Comparison of ENCODE assay signal across 1 cellular context in the genomic region with DNA sequence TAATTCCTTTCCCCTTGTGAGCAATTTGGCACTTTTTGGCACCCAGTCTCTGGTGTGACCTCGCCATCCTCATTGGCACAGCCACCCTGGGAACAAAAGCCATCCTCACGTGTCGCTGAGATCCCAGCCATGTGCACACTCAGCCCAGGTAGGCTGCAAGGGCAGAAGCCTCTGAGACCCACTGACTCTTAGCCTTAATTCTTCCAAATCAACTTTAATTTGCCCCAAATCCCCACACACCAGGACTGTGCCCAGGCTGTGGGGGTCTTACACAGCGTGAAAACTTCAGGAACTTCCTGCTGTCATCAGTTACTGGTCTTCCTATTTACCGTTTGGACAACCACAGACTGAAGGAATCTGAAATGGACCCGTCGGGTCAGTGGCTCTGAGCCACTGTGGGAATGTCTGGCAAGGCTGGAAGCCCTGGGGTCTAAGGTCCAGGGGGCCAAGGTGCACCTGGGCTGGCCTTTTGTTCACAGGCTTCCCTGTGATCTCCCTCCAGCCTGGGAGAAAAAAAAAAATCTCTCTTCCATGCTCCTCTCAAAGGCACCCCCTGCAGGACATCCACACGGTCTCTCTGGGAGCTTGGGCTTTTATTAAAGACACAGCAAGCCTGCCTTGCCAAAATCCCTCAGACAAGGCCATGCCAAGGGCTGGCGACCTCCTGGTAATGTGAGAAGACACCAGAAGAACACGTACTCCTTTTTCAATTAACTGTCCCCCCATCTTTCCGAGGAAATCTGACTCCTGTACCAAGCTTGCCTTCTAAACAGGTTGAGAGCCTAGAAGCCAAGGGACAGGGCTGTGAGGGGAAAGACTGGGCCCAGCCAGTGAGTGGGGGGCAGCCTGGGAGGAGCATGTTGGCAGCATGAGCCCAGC.
TF ChIP-seq lines count a peak whose summit lies in the region.

No MANE protein-coding gene starts in this region.

TF ChIP-seq in HepG2, 621 proteins besides CTCF, POLR2A, EP300 and RAD21 (continued from another document and continues in another):
- TF ChIP-seq, protein P1, sequence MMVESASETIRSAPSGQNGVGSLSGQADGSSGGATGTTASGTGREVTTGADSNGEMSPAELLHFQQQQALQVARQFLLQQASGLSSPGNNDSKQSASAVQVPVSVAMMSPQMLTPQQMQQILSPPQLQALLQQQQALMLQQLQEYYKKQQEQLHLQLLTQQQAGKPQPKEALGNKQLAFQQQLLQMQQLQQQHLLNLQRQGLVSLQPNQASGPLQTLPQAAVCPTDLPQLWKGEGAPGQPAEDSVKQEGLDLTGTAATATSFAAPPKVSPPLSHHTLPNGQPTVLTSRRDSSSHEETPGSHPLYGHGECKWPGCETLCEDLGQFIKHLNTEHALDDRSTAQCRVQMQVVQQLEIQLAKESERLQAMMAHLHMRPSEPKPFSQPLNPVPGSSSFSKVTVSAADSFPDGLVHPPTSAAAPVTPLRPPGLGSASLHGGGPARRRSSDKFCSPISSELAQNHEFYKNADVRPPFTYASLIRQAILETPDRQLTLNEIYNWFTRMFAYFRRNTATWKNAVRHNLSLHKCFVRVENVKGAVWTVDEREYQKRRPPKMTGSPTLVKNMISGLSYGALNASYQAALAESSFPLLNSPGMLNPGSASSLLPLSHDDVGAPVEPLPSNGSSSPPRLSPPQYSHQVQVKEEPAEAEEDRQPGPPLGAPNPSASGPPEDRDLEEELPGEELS (CRISPR knock-in tag; IDR thresholded peaks at IDR 0.05) = peak; percentile 66
- TF ChIP-seq ZNF235 (CRISPR knock-in tag; IDR thresholded peaks at IDR 0.05; ENCODE audit: borderline replicate concordance) (no peak), SMAD9 (CRISPR knock-in tag; IDR thresholded peaks at IDR 0.05) (peak; percentile 66; the same call in 1 of the 2 replicates), NFIC (IDR thresholded peaks at IDR 0.05; ENCODE audit: low read length) (no peak), JARID2 (CRISPR knock-in tag; IDR thresholded peaks at IDR 0.05; ENCODE audit: insufficient replicate concordance) (no peak), SKI (IDR thresholded peaks at IDR 0.05; ENCODE audit: partially characterized antibody) (peak; percentile 94), ZFP41 (CRISPR knock-in tag; IDR thresholded peaks at IDR 0.05; ENCODE audit: borderline replicate concordance) (0 out of 2 replicates have a peak, but pooled peaks have one; percentile 36), ZNF367 (CRISPR knock-in tag; IDR thresholded peaks at IDR 0.05; ENCODE audit: borderline replicate concordance) (no peak), ZNF296 (CRISPR knock-in tag; conservative IDR thresholded peaks at IDR 0.05) (no peak), ZNF567 (CRISPR knock-in tag; IDR thresholded peaks at IDR 0.05; ENCODE audit: borderline replicate concordance) (no peak), ZNF354B (CRISPR knock-in tag; IDR thresholded peaks at IDR 0.05) (no peak), SMARCC2 (IDR thresholded peaks at IDR 0.05) (no peak), MIXL1 (CRISPR knock-in tag; IDR thresholded peaks at IDR 0.05) (no peak), BRD4 (CRISPR knock-in tag; IDR thresholded peaks at IDR 0.05) (peak; percentile 51; the same call in 1 of the 2 replicates), SMC3 (IDR thresholded peaks at IDR 0.05; ENCODE audit: low read length) (peak; percentile 99), NCOA1 (CRISPR knock-in tag; IDR thresholded peaks at IDR 0.05) (peak; percentile 53; the same call in 1 of the 2 replicates), ARNT (IDR thresholded peaks at IDR 0.05) (no peak), KLF16 (CRISPR knock-in tag; IDR thresholded peaks at IDR 0.05) (peak in 1 of 2 experiments; percentile 92; a peak in 2 of 4 replicates), ZNF3 (CRISPR knock-in tag; IDR thresholded peaks at IDR 0.05) (no peak), WIZ (CRISPR knock-in tag; IDR thresholded peaks at IDR 0.05) (no peak), FOXJ3 (CRISPR knock-in tag; IDR thresholded peaks at IDR 0.05; ENCODE audit: borderline replicate concordance) (no peak; the same call in 1 of the 2 replicates), ZNF292 (CRISPR knock-in tag; IDR thresholded peaks at IDR 0.05; ENCODE audit: borderline replicate concordance, low read depth) (no peak; the same call in 1 of the 2 replicates), SCMH1 (CRISPR knock-in tag; IDR thresholded peaks at IDR 0.05; ENCODE audit: borderline replicate concordance) (no peak), GTF3A (CRISPR knock-in tag; conservative IDR thresholded peaks at IDR 0.05) (no peak), FOXA1 (IDR thresholded peaks at IDR 0.05) (no peak), FOXA1 (CRISPR knock-in tag; IDR thresholded peaks at IDR 0.05) (peak; percentile 40; the same call in 1 of the 2 replicates), ZNF577 (CRISPR knock-in tag; IDR thresholded peaks at IDR 0.05; ENCODE audit: borderline replicate concordance, low read depth) (no peak), ISL2 (CRISPR knock-in tag; IDR thresholded peaks at IDR 0.05) (peak; percentile 82), ZNF546 (CRISPR knock-in tag; conservative IDR thresholded peaks at IDR 0.05) (no peak), ZSCAN22 (CRISPR knock-in tag; IDR thresholded peaks at IDR 0.05) (no peak), ZSCAN9 (CRISPR knock-in tag; IDR thresholded peaks at IDR 0.05; ENCODE audit: borderline replicate concordance) (peak; percentile 70; the same call in 1 of the 2 replicates), GABPB1 (CRISPR knock-in tag; IDR thresholded peaks at IDR 0.05) (no peak), HDAC2 (CRISPR knock-in tag; IDR thresholded peaks at IDR 0.05) (peak; percentile 90), TCF12 (IDR thresholded peaks at IDR 0.05) (no peak), TCF12 (CRISPR knock-in tag; IDR thresholded peaks at IDR 0.05) (no peak)
- TF ChIP-seq, protein P2, sequence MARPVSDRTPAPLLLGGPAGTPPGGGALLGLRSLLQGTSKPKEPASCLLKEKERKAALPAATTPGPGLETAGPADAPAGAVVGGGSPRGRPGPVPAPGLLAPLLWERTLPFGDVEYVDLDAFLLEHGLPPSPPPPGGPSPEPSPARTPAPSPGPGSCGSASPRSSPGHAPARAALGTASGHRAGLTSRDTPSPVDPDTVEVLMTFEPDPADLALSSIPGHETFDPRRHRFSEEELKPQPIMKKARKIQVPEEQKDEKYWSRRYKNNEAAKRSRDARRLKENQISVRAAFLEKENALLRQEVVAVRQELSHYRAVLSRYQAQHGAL (CRISPR knock-in tag; IDR thresholded peaks at IDR 0.05; ENCODE audit: not compliant biosample characterization) = no peak
- TF ChIP-seq, protein P3, sequence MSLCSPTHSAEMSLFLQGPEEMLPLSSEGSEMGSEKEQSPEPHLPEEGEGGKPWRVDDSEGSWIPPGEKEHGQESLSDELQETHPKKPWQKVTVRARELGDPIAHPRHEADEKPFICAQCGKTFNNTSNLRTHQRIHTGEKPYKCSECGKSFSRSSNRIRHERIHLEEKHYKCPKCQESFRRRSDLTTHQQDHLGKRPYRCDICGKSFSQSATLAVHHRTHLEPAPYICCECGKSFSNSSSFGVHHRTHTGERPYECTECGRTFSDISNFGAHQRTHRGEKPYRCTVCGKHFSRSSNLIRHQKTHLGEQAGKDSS (CRISPR knock-in tag; IDR thresholded peaks at IDR 0.05; ENCODE audit: borderline replicate concordance, low read depth) = peak; percentile 49; the same call in 1 of the 2 replicates
- TF ChIP-seq, protein P4, sequence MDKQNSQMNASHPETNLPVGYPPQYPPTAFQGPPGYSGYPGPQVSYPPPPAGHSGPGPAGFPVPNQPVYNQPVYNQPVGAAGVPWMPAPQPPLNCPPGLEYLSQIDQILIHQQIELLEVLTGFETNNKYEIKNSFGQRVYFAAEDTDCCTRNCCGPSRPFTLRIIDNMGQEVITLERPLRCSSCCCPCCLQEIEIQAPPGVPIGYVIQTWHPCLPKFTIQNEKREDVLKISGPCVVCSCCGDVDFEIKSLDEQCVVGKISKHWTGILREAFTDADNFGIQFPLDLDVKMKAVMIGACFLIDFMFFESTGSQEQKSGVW (CRISPR knock-in tag; IDR thresholded peaks at IDR 0.05; ENCODE audit: borderline replicate concordance) = no peak
- TF ChIP-seq, protein P5, sequence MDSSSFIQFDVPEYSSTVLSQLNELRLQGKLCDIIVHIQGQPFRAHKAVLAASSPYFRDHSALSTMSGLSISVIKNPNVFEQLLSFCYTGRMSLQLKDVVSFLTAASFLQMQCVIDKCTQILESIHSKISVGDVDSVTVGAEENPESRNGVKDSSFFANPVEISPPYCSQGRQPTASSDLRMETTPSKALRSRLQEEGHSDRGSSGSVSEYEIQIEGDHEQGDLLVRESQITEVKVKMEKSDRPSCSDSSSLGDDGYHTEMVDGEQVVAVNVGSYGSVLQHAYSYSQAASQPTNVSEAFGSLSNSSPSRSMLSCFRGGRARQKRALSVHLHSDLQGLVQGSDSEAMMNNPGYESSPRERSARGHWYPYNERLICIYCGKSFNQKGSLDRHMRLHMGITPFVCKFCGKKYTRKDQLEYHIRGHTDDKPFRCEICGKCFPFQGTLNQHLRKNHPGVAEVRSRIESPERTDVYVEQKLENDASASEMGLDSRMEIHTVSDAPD (CRISPR knock-in tag; IDR thresholded peaks at IDR 0.05) = peak; percentile 44; the same call in 1 of the 2 replicates
- TF ChIP-seq, protein P6, sequence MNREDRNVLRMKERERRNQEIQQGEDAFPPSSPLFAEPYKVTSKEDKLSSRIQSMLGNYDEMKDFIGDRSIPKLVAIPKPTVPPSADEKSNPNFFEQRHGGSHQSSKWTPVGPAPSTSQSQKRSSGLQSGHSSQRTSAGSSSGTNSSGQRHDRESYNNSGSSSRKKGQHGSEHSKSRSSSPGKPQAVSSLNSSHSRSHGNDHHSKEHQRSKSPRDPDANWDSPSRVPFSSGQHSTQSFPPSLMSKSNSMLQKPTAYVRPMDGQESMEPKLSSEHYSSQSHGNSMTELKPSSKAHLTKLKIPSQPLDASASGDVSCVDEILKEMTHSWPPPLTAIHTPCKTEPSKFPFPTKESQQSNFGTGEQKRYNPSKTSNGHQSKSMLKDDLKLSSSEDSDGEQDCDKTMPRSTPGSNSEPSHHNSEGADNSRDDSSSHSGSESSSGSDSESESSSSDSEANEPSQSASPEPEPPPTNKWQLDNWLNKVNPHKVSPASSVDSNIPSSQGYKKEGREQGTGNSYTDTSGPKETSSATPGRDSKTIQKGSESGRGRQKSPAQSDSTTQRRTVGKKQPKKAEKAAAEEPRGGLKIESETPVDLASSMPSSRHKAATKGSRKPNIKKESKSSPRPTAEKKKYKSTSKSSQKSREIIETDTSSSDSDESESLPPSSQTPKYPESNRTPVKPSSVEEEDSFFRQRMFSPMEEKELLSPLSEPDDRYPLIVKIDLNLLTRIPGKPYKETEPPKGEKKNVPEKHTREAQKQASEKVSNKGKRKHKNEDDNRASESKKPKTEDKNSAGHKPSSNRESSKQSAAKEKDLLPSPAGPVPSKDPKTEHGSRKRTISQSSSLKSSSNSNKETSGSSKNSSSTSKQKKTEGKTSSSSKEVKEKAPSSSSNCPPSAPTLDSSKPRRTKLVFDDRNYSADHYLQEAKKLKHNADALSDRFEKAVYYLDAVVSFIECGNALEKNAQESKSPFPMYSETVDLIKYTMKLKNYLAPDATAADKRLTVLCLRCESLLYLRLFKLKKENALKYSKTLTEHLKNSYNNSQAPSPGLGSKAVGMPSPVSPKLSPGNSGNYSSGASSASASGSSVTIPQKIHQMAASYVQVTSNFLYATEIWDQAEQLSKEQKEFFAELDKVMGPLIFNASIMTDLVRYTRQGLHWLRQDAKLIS (CRISPR knock-in tag; IDR thresholded peaks at IDR 0.05) = no peak
- TF ChIP-seq, protein P7, sequence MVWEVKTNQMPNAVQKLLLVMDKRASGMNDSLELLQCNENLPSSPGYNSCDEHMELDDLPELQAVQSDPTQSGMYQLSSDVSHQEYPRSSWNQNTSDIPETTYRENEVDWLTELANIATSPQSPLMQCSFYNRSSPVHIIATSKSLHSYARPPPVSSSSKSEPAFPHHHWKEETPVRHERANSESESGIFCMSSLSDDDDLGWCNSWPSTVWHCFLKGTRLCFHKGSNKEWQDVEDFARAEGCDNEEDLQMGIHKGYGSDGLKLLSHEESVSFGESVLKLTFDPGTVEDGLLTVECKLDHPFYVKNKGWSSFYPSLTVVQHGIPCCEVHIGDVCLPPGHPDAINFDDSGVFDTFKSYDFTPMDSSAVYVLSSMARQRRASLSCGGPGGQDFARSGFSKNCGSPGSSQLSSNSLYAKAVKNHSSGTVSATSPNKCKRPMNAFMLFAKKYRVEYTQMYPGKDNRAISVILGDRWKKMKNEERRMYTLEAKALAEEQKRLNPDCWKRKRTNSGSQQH (CRISPR knock-in tag; IDR thresholded peaks at IDR 0.05; ENCODE audit: low read depth) = no peak
- TF ChIP-seq, protein P8, sequence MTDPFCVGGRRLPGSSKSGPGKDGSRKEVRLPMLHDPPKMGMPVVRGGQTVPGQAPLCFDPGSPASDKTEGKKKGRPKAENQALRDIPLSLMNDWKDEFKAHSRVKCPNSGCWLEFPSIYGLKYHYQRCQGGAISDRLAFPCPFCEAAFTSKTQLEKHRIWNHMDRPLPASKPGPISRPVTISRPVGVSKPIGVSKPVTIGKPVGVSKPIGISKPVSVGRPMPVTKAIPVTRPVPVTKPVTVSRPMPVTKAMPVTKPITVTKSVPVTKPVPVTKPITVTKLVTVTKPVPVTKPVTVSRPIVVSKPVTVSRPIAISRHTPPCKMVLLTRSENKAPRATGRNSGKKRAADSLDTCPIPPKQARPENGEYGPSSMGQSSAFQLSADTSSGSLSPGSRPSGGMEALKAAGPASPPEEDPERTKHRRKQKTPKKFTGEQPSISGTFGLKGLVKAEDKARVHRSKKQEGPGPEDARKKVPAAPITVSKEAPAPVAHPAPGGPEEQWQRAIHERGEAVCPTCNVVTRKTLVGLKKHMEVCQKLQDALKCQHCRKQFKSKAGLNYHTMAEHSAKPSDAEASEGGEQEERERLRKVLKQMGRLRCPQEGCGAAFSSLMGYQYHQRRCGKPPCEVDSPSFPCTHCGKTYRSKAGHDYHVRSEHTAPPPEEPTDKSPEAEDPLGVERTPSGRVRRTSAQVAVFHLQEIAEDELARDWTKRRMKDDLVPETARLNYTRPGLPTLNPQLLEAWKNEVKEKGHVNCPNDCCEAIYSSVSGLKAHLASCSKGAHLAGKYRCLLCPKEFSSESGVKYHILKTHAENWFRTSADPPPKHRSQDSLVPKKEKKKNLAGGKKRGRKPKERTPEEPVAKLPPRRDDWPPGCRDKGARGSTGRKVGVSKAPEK (CRISPR knock-in tag; IDR thresholded peaks at IDR 0.05; ENCODE audit: borderline replicate concordance) = no peak
- TF ChIP-seq, protein P9, sequence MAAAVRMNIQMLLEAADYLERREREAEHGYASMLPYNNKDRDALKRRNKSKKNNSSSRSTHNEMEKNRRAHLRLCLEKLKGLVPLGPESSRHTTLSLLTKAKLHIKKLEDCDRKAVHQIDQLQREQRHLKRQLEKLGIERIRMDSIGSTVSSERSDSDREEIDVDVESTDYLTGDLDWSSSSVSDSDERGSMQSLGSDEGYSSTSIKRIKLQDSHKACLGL (CRISPR knock-in tag; IDR thresholded peaks at IDR 0.05) = no peak
- TF ChIP-seq, protein P10, sequence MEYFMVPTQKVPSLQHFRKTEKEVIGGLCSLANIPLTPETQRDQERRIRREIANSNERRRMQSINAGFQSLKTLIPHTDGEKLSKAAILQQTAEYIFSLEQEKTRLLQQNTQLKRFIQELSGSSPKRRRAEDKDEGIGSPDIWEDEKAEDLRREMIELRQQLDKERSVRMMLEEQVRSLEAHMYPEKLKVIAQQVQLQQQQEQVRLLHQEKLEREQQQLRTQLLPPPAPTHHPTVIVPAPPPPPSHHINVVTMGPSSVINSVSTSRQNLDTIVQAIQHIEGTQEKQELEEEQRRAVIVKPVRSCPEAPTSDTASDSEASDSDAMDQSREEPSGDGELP (IDR thresholded peaks at IDR 0.05; ENCODE audit: borderline replicate concordance, low read depth) = peak; percentile 76; the same call in 1 of the 2 replicates
- TF ChIP-seq, protein P11, sequence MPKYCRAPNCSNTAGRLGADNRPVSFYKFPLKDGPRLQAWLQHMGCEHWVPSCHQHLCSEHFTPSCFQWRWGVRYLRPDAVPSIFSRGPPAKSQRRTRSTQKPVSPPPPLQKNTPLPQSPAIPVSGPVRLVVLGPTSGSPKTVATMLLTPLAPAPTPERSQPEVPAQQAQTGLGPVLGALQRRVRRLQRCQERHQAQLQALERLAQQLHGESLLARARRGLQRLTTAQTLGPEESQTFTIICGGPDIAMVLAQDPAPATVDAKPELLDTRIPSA (CRISPR knock-in tag; IDR thresholded peaks at IDR 0.05; ENCODE audit: borderline replicate concordance) = 0 out of 2 replicates have a peak, but pooled peaks have one; percentile 22
